16 cellular contexts compared by ENCODE assay signal in genomic region chr20:33165416-33166055, GRCh38. TPM values are rescaled to one million over a fixed set of nuclear protein-coding genes. Genes with fewer than 3 reads are reported as not detected.
"Had no signal": no experiment of that assay in that cellular context is flagged by ENCODE, and none has a peak within 500 bp of the region (broad histone marks: within the 10 kb centered on the region; RNA-seq: fewer than 3 reads in every experiment).

No MANE protein-coding gene starts in this region.

- H3K36me3 ChIP-seq: cardiac muscle cell, colonic mucosa, esophagus squamous epithelium, lower lobe of right lung, neural progenitor cell, pancreas, thoracic aorta, uterus had no signal

- H3K9ac ChIP-seq: neural progenitor cell had no signal

- H2AFZ ChIP-seq: neural progenitor cell had no signal

- H3K9me3 ChIP-seq: colonic mucosa, pancreas, uterus had no signal

- DNase-seq: activated CD4-positive, alpha-beta memory T cell treated with anti-CD3 and anti-CD28 coated beads, Interleukin-2, amount 10 ng/mL, durations not matched to agents 7 days and 5 days; activated naive CD4-positive, alpha-beta T cell treated with Interleukin-2 at 50 U/mL for 16 hours; colonic mucosa; esophagus squamous epithelium; foreskin fibroblast; left cardiac atrium; lower lobe of right lung; midbrain; pancreas; stimulated activated CD4-positive, alpha-beta T cell treated with anti-CD3 and anti-CD28 coated beads, Interleukin-4, amount 100 ng/mL, for 1 hour; stimulated activated naive CD8-positive, alpha-beta T cell treated with anti-CD3 and anti-CD28 coated beads, Interleukin-15, amount 100 ng/mL, for 72 hours; uterus had no signal

- H3K27me3 ChIP-seq: cardiac muscle cell, colonic mucosa, neural progenitor cell, pancreas, uterus had no signal

- H3K4me2 ChIP-seq: neural progenitor cell had no signal

- H3K27ac ChIP-seq: cardiac muscle cell, colonic mucosa, esophagus squamous epithelium, lower lobe of right lung, neural progenitor cell, pancreas, thoracic aorta, uterus had no signal

- H3K4me1 ChIP-seq: colonic mucosa, esophagus squamous epithelium, lower lobe of right lung, neural progenitor cell, pancreas, uterus had no signal

- ATAC-seq: left cardiac atrium; lower lobe of right lung; pancreas; stimulated activated naive CD8-positive, alpha-beta T cell treated with anti-CD3 and anti-CD28 coated beads, Interleukin-15, amount 100 ng/mL, for 72 hours had no signal

- H3K4me3 ChIP-seq: cardiac muscle cell, colonic mucosa, esophagus squamous epithelium, lower lobe of right lung, neural progenitor cell, pancreas, thoracic aorta, uterus had no signal

RNA-seq across cellular contexts. Expression of gene BPIFA2, which starts 2.4 kb away (rescaled TPM):
- total RNA-seq: activated CD4-positive, alpha-beta memory T cell treated with anti-CD3 and anti-CD28 coated beads, Interleukin-2, amount 10 ng/mL, durations not matched to agents 7 days and 5 days; cardiac muscle cell; colonic mucosa; esophagus squamous epithelium; left cardiac atrium; lower lobe of right lung; pancreas; renal cortical epithelial cell; thoracic aorta; uterus had no signal
- polyA plus RNA-seq: cardiac muscle cell, pancreas had no signal

RNA-seq across cellular contexts. Expression of gene BPIFA3, which starts 51.6 kb away (rescaled TPM):
- total RNA-seq: activated CD4-positive, alpha-beta memory T cell treated with anti-CD3 and anti-CD28 coated beads, Interleukin-2, amount 10 ng/mL, durations not matched to agents 7 days and 5 days; cardiac muscle cell; colonic mucosa; esophagus squamous epithelium; left cardiac atrium; lower lobe of right lung; pancreas; renal cortical epithelial cell; thoracic aorta; uterus had no signal
- polyA plus RNA-seq: cardiac muscle cell, pancreas had no signal
